Comparison of ENCODE assay signal across 12 cellular contexts in genomic region chr20:37880726-37881591, GRCh38. TPM values are rescaled to one million over a fixed set of nuclear protein-coding genes. Genes with fewer than 3 reads are reported as not detected.
A peak's percentile ranks its signal among the peaks of the same experiment; 100 is the strongest.
DNase-seq lines count a peak whose midpoint lies in the region; ATAC-seq and TF ChIP-seq lines count a peak whose summit lies in the region.
"Had no signal": no experiment of that assay in that cellular context is flagged by ENCODE, and none has a peak within 500 bp of the region (broad histone marks: within the 10 kb centered on the region; RNA-seq: fewer than 3 reads in every experiment).

No MANE protein-coding gene starts in this region.

- peak; percentile 66 for DNase-seq in HPDE6-E6E7 (ENCODE audit: extremely low spot score)
- DNase-seq in NCI-H69 (lab: John Stamatoyannopoulos, UW), result peak; percentile 82
- DNase-seq in fibroblast of villous mesenchyme (ENCODE audit: low read depth), result peak; percentile 19
- DNase-seq in retina, result peak; percentile 87
- no peak for DNase-seq in SIG-M5 (lab: John Stamatoyannopoulos, UW)
- DNase-seq in OCI-M2 (lab: John Stamatoyannopoulos, UW; ENCODE audit: unreplicated experiment), result no peak
- no peak for DNase-seq in stimulated activated naive CD8-positive, alpha-beta T cell treated with anti-CD3 and anti-CD28 coated beads, Interleukin-15, Interleukin-2, amounts not matched to agents 100 U/mL and 50 U/mL, for 24 hours
- DNase-seq: brain microvascular endothelial cell; DND-41; foreskin melanocyte; mesenchymal stem cell; stimulated activated CD4-positive, alpha-beta T cell treated with anti-CD3 and anti-CD28 coated beads, Interleukin-12 subunit alpha, Interleukin-12 subunit beta, amount 100 ng/mL, for 4 hours had no signal

- no peak for TF ChIP-seq CTCF in fibroblast of villous mesenchyme (IDR thresholded peaks at IDR 0.05; ENCODE audit: insufficient read depth, low read depth, low read length)

- ATAC-seq in stimulated activated naive CD8-positive, alpha-beta T cell treated with anti-CD3 and anti-CD28 coated beads, Interleukin-15, Interleukin-2, amounts not matched to agents 100 U/mL and 50 U/mL, for 24 hours, result no peak

- no peak overlapping the region for H3K4me3 ChIP-seq in fibroblast of villous mesenchyme (ENCODE audit: low read depth, low read length)

RNA-seq across cellular contexts. Expression of gene VSTM2L, which starts 22.0 kb away (rescaled TPM):
- 0.32 and 1.3 TPM in 2 replicates for total RNA-seq in fibroblast of villous mesenchyme

Comparison
In these comparisons a context has a peak if more than half of its experiments do, and no peak if none do; other contexts are left out.
1. DNase-seq: peak in HPDE6-E6E7 (single experiment), NCI-H69 (single experiment), fibroblast of villous mesenchyme (single experiment) and retina (single experiment); none in SIG-M5 (single experiment), OCI-M2 (single experiment) and stimulated activated naive CD8-positive, alpha-beta T cell treated with anti-CD3 and anti-CD28 coated beads, Interleukin-15, Interleukin-2, amounts not matched to agents 100 U/mL and 50 U/mL, for 24 hours (single experiment).